ENCODE assay signal across 22 cellular contexts in genomic region chr5:65461490-65461889, GRCh38.
"Had no signal": no experiment of that assay in that cellular context is flagged by ENCODE, and none has a peak within 500 bp of the region (broad histone marks: within the 10 kb centered on the region; RNA-seq: fewer than 3 reads in every experiment).

No MANE protein-coding gene starts in this region.

- H3K4me3 ChIP-seq: esophagus muscularis mucosa, gastrocnemius medialis, heart right ventricle, psoas muscle, right lobe of liver, suprapubic skin, thyroid gland had no signal

- FAIRE-seq: endometrium, islet of Langerhans, urothelium cell line had no signal

- H3K27me3 Mint-ChIP-seq: naive B cell, type B pancreatic cell had no signal

- H3K27ac Mint-ChIP-seq: naive B cell; nephron; stimulated activated effector memory CD8-positive, alpha-beta T cell treated with anti-CD3 and anti-CD28 coated beads, Interleukin-12 subunit alpha, Interleukin-12 subunit beta, amount 100 ng/mL, for 72 hours; type B pancreatic cell had no signal

- H3K4me1 ChIP-seq: esophagus muscularis mucosa, gastrocnemius medialis, heart right ventricle, psoas muscle, right lobe of liver, suprapubic skin, thyroid gland had no signal

- H3K9me3 ChIP-seq: esophagus muscularis mucosa, gastrocnemius medialis, heart right ventricle, psoas muscle, right lobe of liver, suprapubic skin, thyroid gland had no signal

- H3K27ac ChIP-seq: esophagus muscularis mucosa, gastrocnemius medialis, heart right ventricle, psoas muscle, right lobe of liver, suprapubic skin, thyroid gland had no signal

- H3K27me3 ChIP-seq: esophagus muscularis mucosa, gastrocnemius medialis, heart right ventricle, right lobe of liver, suprapubic skin, thyroid gland had no signal

- H3K4me1 Mint-ChIP-seq: naive B cell; nephron; stimulated activated effector memory CD8-positive, alpha-beta T cell treated with anti-CD3 and anti-CD28 coated beads, Interleukin-12 subunit alpha, Interleukin-12 subunit beta, amount 100 ng/mL, for 72 hours had no signal

- DNase-seq: effector memory CD4-positive, alpha-beta T cell; gastrocnemius medialis; heart right ventricle; hypothalamus; kidney glomerular epithelial cell; mesendoderm; naive B cell; psoas muscle; retina; right lobe of liver; stimulated activated CD4-positive, alpha-beta T cell treated with anti-CD3 and anti-CD28 coated beads, Interleukin-4, amount 100 ng/mL, for 1 hour; stimulated activated CD8-positive, alpha-beta memory T cell treated with anti-CD3 and anti-CD28 coated beads, Interleukin-4, amount 100 ng/mL, for 48 hours; stimulated activated naive CD8-positive, alpha-beta T cell treated with anti-CD3 and anti-CD28 coated beads, Interleukin-15, Interleukin-2, amounts not matched to agents 100 U/mL and 50 U/mL, for 24 hours; thyroid gland had no signal

- H3K36me3 Mint-ChIP-seq: stimulated activated effector memory CD8-positive, alpha-beta T cell treated with anti-CD3 and anti-CD28 coated beads, Interleukin-12 subunit alpha, Interleukin-12 subunit beta, amount 100 ng/mL, for 72 hours; type B pancreatic cell had no signal

- H3K36me3 ChIP-seq: esophagus muscularis mucosa, gastrocnemius medialis, right lobe of liver, suprapubic skin, thyroid gland had no signal

- H3K4me3 Mint-ChIP-seq: naive B cell; nephron; stimulated activated effector memory CD8-positive, alpha-beta T cell treated with anti-CD3 and anti-CD28 coated beads, Interleukin-12 subunit alpha, Interleukin-12 subunit beta, amount 100 ng/mL, for 72 hours; type B pancreatic cell had no signal

- H3K9me3 Mint-ChIP-seq: naive B cell; nephron; stimulated activated effector memory CD8-positive, alpha-beta T cell treated with anti-CD3 and anti-CD28 coated beads, Interleukin-12 subunit alpha, Interleukin-12 subunit beta, amount 100 ng/mL, for 72 hours; type B pancreatic cell had no signal
